ENCODE assay signal across 8 cellular contexts in genomic region chr20:64037498-64038213, GRCh38. TPM values are rescaled to one million over a fixed set of nuclear protein-coding genes. Genes with fewer than 3 reads are reported as not detected.
A peak's percentile ranks its signal among the peaks of the same experiment; 100 is the strongest.
DNase-seq lines count a peak whose midpoint lies in the region; ATAC-seq and TF ChIP-seq lines count a peak whose summit lies in the region.

No MANE protein-coding gene starts in this region.

- no peak for TF ChIP-seq EP300 in stomach (IDR thresholded peaks at IDR 0.05)

- H3K4me1 ChIP-seq in PC-3 (ENCODE audit: insufficient read depth, low read length) (peaks cover 8% of the 10 kb centered on the region), stomach (peaks cover 32 to 60% (median 55%) of the 10 kb centered on the region in 4 donors)

- H2AFZ ChIP-seq in PC-3 (ENCODE audit: low read length) = no peak overlapping the region

- H3K27ac ChIP-seq in PC-3 (ENCODE audit: low read length) (no peak overlapping the region), stomach (peak overlapping the region in 1 of 5 donors; percentile 61)

- no peak overlapping the region for H3K9ac ChIP-seq in PC-3 (ENCODE audit: low read length)

- H3K4me2 ChIP-seq in PC-3 (ENCODE audit: low read length) = peak overlapping the region; percentile 88

- H3K27me3 ChIP-seq in PC-3 (ENCODE audit: low read length) (no peaks in the 10 kb centered on the region), stomach (peaks cover 0 to 73% (median 64%) of the 10 kb centered on the region in 3 donors)

- H3K27me3 Mint-ChIP-seq in activated CD8-positive, alpha-beta memory T cell treated with anti-CD3 and anti-CD28 coated beads, Interleukin-2, amount 10 ng/mL, durations not matched to agents 7 days and 5 days = peaks cover 2% of the 10 kb centered on the region

- peaks cover 80% of the 10 kb centered on the region for H3K4me1 Mint-ChIP-seq in activated CD8-positive, alpha-beta memory T cell treated with anti-CD3 and anti-CD28 coated beads, Interleukin-2, amount 10 ng/mL, durations not matched to agents 7 days and 5 days

- intact Hi-C loops in PC-3 (cut with micrococcal nuclease) = loop anchor here (2.0 kb wide), 1 partner anchor 25 kb away; the partner anchor contains the start of gene TCEA2
- intact Hi-C loops in stomach (cut with DNase I; ENCODE audit: low total_unique reads) = no loop called here

- H3K9me3 Mint-ChIP-seq in activated CD8-positive, alpha-beta memory T cell treated with anti-CD3 and anti-CD28 coated beads, Interleukin-2, amount 10 ng/mL, durations not matched to agents 7 days and 5 days (ENCODE audit: low read depth) = no peaks in the 10 kb centered on the region

- peak overlapping the region; percentile 95 for H3K27ac Mint-ChIP-seq in activated CD8-positive, alpha-beta memory T cell treated with anti-CD3 and anti-CD28 coated beads, Interleukin-2, amount 10 ng/mL, durations not matched to agents 7 days and 5 days

- no peaks in the 10 kb centered on the region for H3F3A ChIP-seq in PC-3 (ENCODE audit: low read length, unreplicated experiment)

- POLR2A ChIA-PET in PC-3 (lab: Charles Lee; ENCODE audit: unreplicated experiment) = no interaction called here

- H3K9me2 ChIP-seq in PC-3 (replicated peaks; ENCODE audit: low read length) = no peaks in the 10 kb centered on the region

- H3K9me3 ChIP-seq in PC-3 (ENCODE audit: low read length) (no peaks in the 10 kb centered on the region), stomach (no peaks in the 10 kb centered on the region)

- no peaks in the 10 kb centered on the region for H4K20me1 ChIP-seq in PC-3 (ENCODE audit: low read length)

- no peak for TF ChIP-seq POLR2A in stomach (IDR thresholded peaks at IDR 0.05)

- H3K4me3 ChIP-seq in PC-3 (ENCODE audit: low read length) = peak overlapping the region; percentile 71; the same call in 1 of the 2 replicates
- peak overlapping the region; percentile 48 to 67 (median 54) for H3K4me3 ChIP-seq in stomach

- H3K79me2 ChIP-seq in PC-3 (ENCODE audit: low read length) = no peaks in the 10 kb centered on the region

- TF ChIP-seq CTCF in PC-3 (conservative IDR thresholded peaks at IDR 0.05; ENCODE audit: low read depth, low read length) (no peak), stomach (IDR thresholded peaks at IDR 0.05) (no peak)

- no peak for ATAC-seq in activated CD8-positive, alpha-beta memory T cell treated with anti-CD3 and anti-CD28 coated beads, Interleukin-2, amount 10 ng/mL, durations not matched to agents 7 days and 5 days
- peak; percentile 1; the same call in 1 of the 2 replicates for ATAC-seq in PC-3
- ATAC-seq in GM18868 (IDR thresholded peaks at IDR 0.05; ENCODE audit: unreplicated experiment) = no peak

- 7 to 11% (median 8%) methylated on average over 24 to 36 of the region's 36 CpGs for WGBS in stomach, 5 donors

- peak overlapping the region; percentile 71 for H3K4me3 Mint-ChIP-seq in activated CD8-positive, alpha-beta memory T cell treated with anti-CD3 and anti-CD28 coated beads, Interleukin-2, amount 10 ng/mL, durations not matched to agents 7 days and 5 days

- H3K36me3 ChIP-seq in PC-3 (ENCODE audit: low read depth, low read length) = no peaks in the 10 kb centered on the region
- H3K36me3 ChIP-seq in stomach = peaks cover 6 to 31% (median 30%) of the 10 kb centered on the region in 4 donors

- CTCF ChIA-PET in activated CD8-positive, alpha-beta memory T cell treated with anti-CD3 and anti-CD28 coated beads, Interleukin-2, amount 10 ng/mL, durations not matched to agents 7 days and 5 days (lab: Charles Lee) = interaction anchor here (0.6 to 9.8 kb wide), 37 partner anchors 8 to 500 kb away, joined by 3 to 190 read pairs (median 8); partner anchors contain the start of genes LIME1, LKAAEAR1, OPRL1 and PCMTD2
- CTCF ChIA-PET in PC-3 (lab: Charles Lee) = interaction anchor here (1.0 kb wide), 1 partner anchor 36 kb away, joined by 3 read pairs; no protein-coding TSS in a partner anchor

- H3K36me3 Mint-ChIP-seq in activated CD8-positive, alpha-beta memory T cell treated with anti-CD3 and anti-CD28 coated beads, Interleukin-2, amount 10 ng/mL, durations not matched to agents 7 days and 5 days = peaks cover 3% of the 10 kb centered on the region

- DNase-seq in activated CD8-positive, alpha-beta memory T cell treated with anti-CD3 and anti-CD28 coated beads, Interleukin-2, amount 10 ng/mL, durations not matched to agents 7 days and 5 days = peak; percentile 77
- DNase-seq in activated CD8-positive, alpha-beta memory T cell treated with anti-CD3 and anti-CD28 coated beads, Interleukin-2, amount 50 U/mL, for 4 hours = no peak
- DNase-seq in PC-3 (peak; percentile 21), ecto neural progenitor cell (ENCODE audit: low spot score) (peak; percentile 54), stomach (no peak), EL (no peak), NAMALWA (ENCODE audit: low spot score) (no peak)

- no TSS peak for BruUV-seq in PC-3 (replicated peaks; lab: Mats Ljungman, UMichigan)

RNA-seq across cellular contexts. Expression of gene C20orf204, which starts 1.7 kb away (rescaled TPM):
- total RNA-seq in activated CD8-positive, alpha-beta memory T cell treated with anti-CD3 and anti-CD28 coated beads, Interleukin-2, amount 10 ng/mL, durations not matched to agents 7 days and 5 days = 10 to 100 TPM; 17.5 to 19.0 TPM
- total RNA-seq in PC-3 (2014; rRNA removed) = 2.1 and 3.4 TPM in 2 replicates
- total RNA-seq in stomach = 1 to 10 TPM in 1 of 5 donors, not detected in 4; 1.7 TPM
- 1 to 10 TPM in 2 of 3 donors, under 1 TPM in 1; 0.62 to 3.4 (median 1.4) TPM for polyA plus RNA-seq in stomach

RNA-seq across cellular contexts. Expression of gene SOX18, which starts 11.8 kb away (rescaled TPM):
- 1 to 10 TPM in 1 of 2 experiments, under 1 TPM in 1; 0.20 to 1.8 TPM for total RNA-seq in activated CD8-positive, alpha-beta memory T cell treated with anti-CD3 and anti-CD28 coated beads, Interleukin-2, amount 10 ng/mL, durations not matched to agents 7 days and 5 days
- 1.1 and 1.5 TPM in 2 replicates for total RNA-seq in PC-3 (2014; rRNA removed)
- total RNA-seq in stomach = 10 to 100 TPM in 2 of 5 donors, 1 to 10 TPM in 2, under 1 TPM in 1; 0.58 to 26.6 (median 8.9) TPM
- 10 to 100 TPM in 1 of 3 donors, 1 to 10 TPM in 2; 6.2 to 15.2 (median 8.4) TPM for polyA plus RNA-seq in stomach

RNA-seq across cellular contexts. Expression of gene TCEA2, which starts 25.3 kb away (rescaled TPM):
- total RNA-seq in activated CD8-positive, alpha-beta memory T cell treated with anti-CD3 and anti-CD28 coated beads, Interleukin-2, amount 10 ng/mL, durations not matched to agents 7 days and 5 days = 10 to 100 TPM; 54.3 to 57.4 TPM
- total RNA-seq in PC-3 (2014; rRNA removed) (19.1 and 23.4 TPM in 2 replicates), stomach (10 to 100 TPM in 4 of 5 donors, 1 to 10 TPM in 1; 3.1 to 30.7 (median 22.8) TPM)
- polyA plus RNA-seq in stomach = 10 to 100 TPM; 21.0 to 35.5 (median 30.4) TPM

RNA-seq across cellular contexts. Expression of gene RGS19, which starts 41.7 kb away (rescaled TPM):
- 100 to 1,000 TPM in 1 of 2 experiments, 10 to 100 TPM in 1; 84.5 to 119 TPM for total RNA-seq in activated CD8-positive, alpha-beta memory T cell treated with anti-CD3 and anti-CD28 coated beads, Interleukin-2, amount 10 ng/mL, durations not matched to agents 7 days and 5 days
- total RNA-seq in PC-3 (2014; rRNA removed) = 43.2 and 54.3 TPM in 2 replicates
- total RNA-seq in stomach = 10 to 100 TPM in 1 of 5 donors, 1 to 10 TPM in 1, not detected in 3; 3.1 to 10.1 TPM
- polyA plus RNA-seq in stomach = 10 to 100 TPM in 2 of 3 donors, 1 to 10 TPM in 1; 8.1 to 17.2 (median 13.1) TPM

RNA-seq across cellular contexts. Expression of gene OPRL1, which starts 42.2 kb away (rescaled TPM):
- under 1 TPM; 0.75 to 0.99 TPM for total RNA-seq in activated CD8-positive, alpha-beta memory T cell treated with anti-CD3 and anti-CD28 coated beads, Interleukin-2, amount 10 ng/mL, durations not matched to agents 7 days and 5 days
- 5.6 and 7.4 TPM in 2 replicates for total RNA-seq in PC-3 (2014; rRNA removed)
- total RNA-seq in stomach = 1 to 10 TPM in 1 of 5 donors, under 1 TPM in 1, not detected in 3; 0.55 to 4.7 TPM
- under 1 TPM in 2 of 3 donors, not detected in 1; 0.18 to 0.25 TPM for polyA plus RNA-seq in stomach

Comparison
In these comparisons a context has a peak if more than half of its experiments do, and no peak if none do; other contexts are left out.
1. DNase-seq: peak in activated CD8-positive, alpha-beta memory T cell treated with anti-CD3 and anti-CD28 coated beads, Interleukin-2, amount 10 ng/mL, durations not matched to agents 7 days and 5 days (single experiment), PC-3 (single experiment) and ecto neural progenitor cell (single experiment); none in activated CD8-positive, alpha-beta memory T cell treated with anti-CD3 and anti-CD28 coated beads, Interleukin-2, amount 50 U/mL, for 4 hours (single experiment), stomach (single experiment), EL (single experiment) and NAMALWA (single experiment).